ENCODE assay signal across 9 cellular contexts in genomic region chr1:22522221-22522743, GRCh38. TPM values are rescaled to one million over a fixed set of nuclear protein-coding genes. Genes with fewer than 3 reads are reported as not detected.
"Had no signal": no experiment of that assay in that cellular context is flagged by ENCODE, and none has a peak within 500 bp of the region (broad histone marks: within the 10 kb centered on the region; RNA-seq: fewer than 3 reads in every experiment).

No MANE protein-coding gene starts in this region.

- H3K4me1 Mint-ChIP-seq: IgD-negative memory B cell had no signal

- H3K9ac ChIP-seq: KMS-11 had no signal

- H3K4me2 ChIP-seq: KMS-11 had no signal

- H3K27ac ChIP-seq: HL-60, KMS-11 had no signal

- H3K4me3 Mint-ChIP-seq: IgD-negative memory B cell had no signal

- H3K9me3 Mint-ChIP-seq: IgD-negative memory B cell had no signal

- DNase-seq: IMR-90, KBM-7, KG1 had no signal

- FAIRE-seq: HTR-8/SVneo had no signal

- H3K27me3 Mint-ChIP-seq: IgD-negative memory B cell had no signal

RNA-seq across cellular contexts. Expression of gene EPHA8, which starts 41.0 kb away (rescaled TPM):
- total RNA-seq: HT-29, HT1080, IMR-90 had no signal
- polyA plus RNA-seq: IgD-negative memory B cell, IMR-90 had no signal
